In the genomic region with DNA sequence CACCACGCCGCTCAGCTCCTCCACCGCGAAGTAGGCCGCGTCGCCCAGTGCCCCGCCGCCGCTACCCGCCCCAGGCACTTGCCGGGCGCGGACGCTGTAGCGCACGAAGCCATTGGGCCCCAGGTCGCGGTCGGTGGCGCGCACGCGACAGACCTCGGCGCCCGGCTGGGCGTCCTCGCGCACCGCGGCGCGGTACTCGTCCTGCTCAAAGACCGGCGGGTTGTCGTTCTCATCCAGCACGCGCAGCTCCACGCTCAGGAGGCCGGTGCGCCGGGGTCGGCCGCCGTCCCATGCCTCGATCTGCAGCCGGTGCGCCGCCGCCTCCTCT, we compare ENCODE assay signal across 11 cellular contexts. TPM values are rescaled to one million over a fixed set of nuclear protein-coding genes. Genes with fewer than 3 reads are reported as not detected.
DNase-seq lines count a peak whose midpoint lies in the region; ATAC-seq and TF ChIP-seq lines count a peak whose summit lies in the region.
"Had no signal": no experiment of that assay in that cellular context is flagged by ENCODE, and none has a peak within 500 bp of the region (broad histone marks: within the 10 kb centered on the region; RNA-seq: fewer than 3 reads in every experiment).

No MANE protein-coding gene starts in this region.

- H4K20me1 ChIP-seq in neural progenitor cell (ENCODE audit: low read depth) = no peaks in the 10 kb centered on the region

- 16 to 20% methylated on average over 52 of the region's 52 CpGs for WGBS in ectodermal cell, 2 experiments
- WGBS in urinary bladder = 4% methylated on average over 52 of the region's 52 CpGs

- H2AFZ ChIP-seq in neural progenitor cell (replicated peaks) = peak overlapping the region; percentile 92

- H3K4me1 Mint-ChIP-seq in activated naive CD4-positive, alpha-beta T cell treated with anti-CD3 and anti-CD28 coated beads, Interleukin-2, amount 10 ng/mL, durations not matched to agents 7 days and 5 days = peaks cover 18% of the 10 kb centered on the region
- H3K4me1 Mint-ChIP-seq in neural progenitor cell = peaks cover 12% of the 10 kb centered on the region

- peaks cover 64% of the 10 kb centered on the region for H3K27me3 Mint-ChIP-seq in activated naive CD4-positive, alpha-beta T cell treated with anti-CD3 and anti-CD28 coated beads, Interleukin-2, amount 10 ng/mL, durations not matched to agents 7 days and 5 days
- peaks cover 39% of the 10 kb centered on the region for H3K27me3 Mint-ChIP-seq in neural progenitor cell (ENCODE audit: insufficient read depth, low read depth)

- H3K9me3 ChIP-seq in ectodermal cell (ENCODE audit: control insufficient read depth, low read length) (no peaks in the 10 kb centered on the region), neural progenitor cell (ENCODE audit: low read depth) (no peaks in the 10 kb centered on the region)
- H3K9me3 ChIP-seq: Peyer's patch had no signal

- ATAC-seq in left lobe of liver = no peak

- DNase-seq in activated naive CD4-positive, alpha-beta T cell treated with anti-CD3 and anti-CD28 coated beads, Interleukin-2, amount 10 ng/mL, durations not matched to agents 7 days and 5 days = no peak
- DNase-seq in activated naive CD4-positive, alpha-beta T cell (lab: John Stamatoyannopoulos, UW) = no peak
- DNase-seq in neural progenitor cell (ENCODE audit: low spot score) (peak; percentile 46), left lobe of liver (ENCODE audit: low spot score) (no peak), foreskin fibroblast (no peak), SKM-1 (lab: John Stamatoyannopoulos, UW; ENCODE audit: unreplicated experiment) (no peak)
- DNase-seq: NCI-H2081 treated with DMSO at 0.1 percent for 48 hours had no signal

- CTCF ChIA-PET in activated naive CD4-positive, alpha-beta T cell treated with anti-CD3 and anti-CD28 coated beads, Interleukin-2, amount 10 ng/mL, durations not matched to agents 7 days and 5 days (lab: Charles Lee) = no interaction called here

- H3K27ac Mint-ChIP-seq in activated naive CD4-positive, alpha-beta T cell treated with anti-CD3 and anti-CD28 coated beads, Interleukin-2, amount 10 ng/mL, durations not matched to agents 7 days and 5 days = peak overlapping the region; percentile 52
- no peak overlapping the region for H3K27ac Mint-ChIP-seq in neural progenitor cell
- H3K27ac Mint-ChIP-seq: activated naive CD4-positive, alpha-beta T cell treated with anti-CD3 and anti-CD28 coated beads, Interleukin-2, amount 50 U/mL, for 24 hours had no signal

- peak overlapping the region; percentile 97 for H3K4me2 ChIP-seq in neural progenitor cell

- H3K36me3 ChIP-seq in ectodermal cell (ENCODE audit: control insufficient read depth, insufficient read depth, low read length) (no peaks in the 10 kb centered on the region), neural progenitor cell (no peaks in the 10 kb centered on the region), urinary bladder (ENCODE audit: insufficient read depth) (no peaks in the 10 kb centered on the region)
- H3K36me3 ChIP-seq: Peyer's patch had no signal

- H3F3A ChIP-seq in neural progenitor cell (ENCODE audit: low read depth) = peaks cover 14% of the 10 kb centered on the region

- no peaks in the 10 kb centered on the region for H3K79me2 ChIP-seq in neural progenitor cell (ENCODE audit: low read depth)

- H3K4me1 ChIP-seq in ectodermal cell (ENCODE audit: control insufficient read depth, insufficient read depth, low read length) (no peaks in the 10 kb centered on the region), neural progenitor cell (peaks cover 3% of the 10 kb centered on the region), urinary bladder (ENCODE audit: insufficient read depth) (no peaks in the 10 kb centered on the region)

- H3K4me3 ChIP-seq in ectodermal cell (ENCODE audit: insufficient read depth, low read depth, low read length) = peak overlapping the region; percentile 43
- H3K4me3 ChIP-seq in neural progenitor cell = peak overlapping the region; percentile 55
- peak overlapping the region; percentile 37 for H3K4me3 ChIP-seq in urinary bladder (ENCODE audit: low read depth, low read length)
- H3K4me3 ChIP-seq in foreskin fibroblast (ENCODE audit: low read depth in 1 of 2, low read length in 2 of 2) = no peak overlapping the region

- H3K27ac ChIP-seq in ectodermal cell (ENCODE audit: insufficient read depth, low read depth, low read length, poor library complexity, severe bottlenecking) (no peak overlapping the region), neural progenitor cell (no peak overlapping the region), urinary bladder (ENCODE audit: low read depth) (no peak overlapping the region)
- H3K27ac ChIP-seq: Peyer's patch had no signal

- no peak for TF ChIP-seq CTCF in neural progenitor cell (IDR thresholded peaks at IDR 0.05)
- TF ChIP-seq CTCF in foreskin fibroblast (IDR thresholded peaks at IDR 0.05; ENCODE audit: low read depth, low read length) = no peak

- peak overlapping the region; percentile 55 for H3K4me3 Mint-ChIP-seq in activated naive CD4-positive, alpha-beta T cell treated with anti-CD3 and anti-CD28 coated beads, Interleukin-2, amount 10 ng/mL, durations not matched to agents 7 days and 5 days
- peak overlapping the region; percentile 86 for H3K4me3 Mint-ChIP-seq in neural progenitor cell

- no peak overlapping the region for H3K9ac ChIP-seq in neural progenitor cell

- no peaks in the 10 kb centered on the region for H3K9me3 Mint-ChIP-seq in activated naive CD4-positive, alpha-beta T cell treated with anti-CD3 and anti-CD28 coated beads, Interleukin-2, amount 10 ng/mL, durations not matched to agents 7 days and 5 days
- peaks cover 4% of the 10 kb centered on the region for H3K9me3 Mint-ChIP-seq in neural progenitor cell
- H3K9me3 Mint-ChIP-seq: activated naive CD4-positive, alpha-beta T cell treated with anti-CD3 and anti-CD28 coated beads, Interleukin-2, amount 50 U/mL, for 24 hours had no signal

- H3K27me3 ChIP-seq in ectodermal cell (ENCODE audit: control insufficient read depth, insufficient read depth, low read length, poor library complexity, severe bottlenecking) = peaks cover 62% of the 10 kb centered on the region
- peaks cover 97% of the 10 kb centered on the region for H3K27me3 ChIP-seq in neural progenitor cell

- no peaks in the 10 kb centered on the region for H3K36me3 Mint-ChIP-seq in activated naive CD4-positive, alpha-beta T cell treated with anti-CD3 and anti-CD28 coated beads, Interleukin-2, amount 10 ng/mL, durations not matched to agents 7 days and 5 days
- H3K36me3 Mint-ChIP-seq in neural progenitor cell = no peaks in the 10 kb centered on the region
- H3K36me3 Mint-ChIP-seq: activated naive CD4-positive, alpha-beta T cell treated with anti-CD3 and anti-CD28 coated beads, Interleukin-2, amount 50 U/mL, for 24 hours had no signal

RNA-seq across cellular contexts. Expression of gene DCHS2, which starts 1.4 kb away (rescaled TPM):
- polyA plus RNA-seq in ectodermal cell (2013, experiment 1 of 4) = 0.93 TPM
- polyA plus RNA-seq in ectodermal cell (2013, experiment 2 of 4) = 0.23 TPM
- polyA plus RNA-seq in ectodermal cell (2013, experiment 3 of 4) = 0.21 TPM
- polyA plus RNA-seq in ectodermal cell (2013, experiment 4 of 4) = 0.32 TPM
- total RNA-seq in neural progenitor cell (ENCODE audit: low replicate concordance) (0.43 and 0.71 TPM in 2 replicates), urinary bladder (14.0 TPM), left lobe of liver (0.08 TPM)
- 1.2 TPM for polyA plus RNA-seq in urinary bladder

RNA-seq across cellular contexts. Expression of gene PLRG1, which starts 60.0 kb away (rescaled TPM):
- 71.6 TPM for polyA plus RNA-seq in ectodermal cell (2013, experiment 1 of 4)
- polyA plus RNA-seq in ectodermal cell (2013, experiment 2 of 4) = 76.0 TPM
- polyA plus RNA-seq in ectodermal cell (2013, experiment 3 of 4) = 67.6 TPM
- 70.9 TPM for polyA plus RNA-seq in ectodermal cell (2013, experiment 4 of 4)
- total RNA-seq in neural progenitor cell (ENCODE audit: low replicate concordance) = 66.6 and 92.7 TPM in 2 replicates
- 78.4 TPM for total RNA-seq in urinary bladder
- 43.1 TPM for polyA plus RNA-seq in urinary bladder
- 28.3 TPM for total RNA-seq in left lobe of liver

Comparison
In these comparisons a context has a peak if more than half of its experiments do, and no peak if none do; other contexts are left out.
1. H3K4me3 ChIP-seq: peak in ectodermal cell (single experiment), neural progenitor cell (single experiment) and urinary bladder (single experiment); none in foreskin fibroblast (0 of 2).